8 cellular contexts compared by ENCODE assay signal in genomic region chr9:125521462-125522327, GRCh38.
DNase-seq lines count a peak whose midpoint lies in the region; ATAC-seq and TF ChIP-seq lines count a peak whose summit lies in the region.

No MANE protein-coding gene starts in this region.

- ATAC-seq in T-helper 17 cell, result peak; percentile 97

- no peaks in the 10 kb centered on the region for H3K27me3 ChIP-seq in esophagus squamous epithelium

- DNase-seq in activated CD4-positive, alpha-beta T cell treated with anti-CD3 and anti-CD28 coated beads for 48 hours, result peak; percentile 53
- DNase-seq in activated CD4-positive, alpha-beta T cell treated with anti-CD3 and anti-CD28 coated beads for 1 hour, result no peak
- DNase-seq in T-helper 17 cell (no peak), esophagus squamous epithelium (lab: John Stamatoyannopoulos, UW) (no peak), occipital lobe (lab: John Stamatoyannopoulos, UW) (no peak), NCI-H2196 (lab: John Stamatoyannopoulos, UW; ENCODE audit: unreplicated experiment) (no peak), putamen (ENCODE audit: low spot score) (no peak)
- DNase-seq in stimulated activated CD4-positive, alpha-beta T cell treated with anti-CD3 and anti-CD28 coated beads, TNF-alpha, amount 100 ng/mL, for 24 hours (ENCODE audit: low read depth in 3 of 3), result peak; percentile 7 to 45 (median 20)

- H3K4me1 ChIP-seq in esophagus squamous epithelium, result peaks cover 17 to 56% (median 17%) of the 10 kb centered on the region in 3 donors

- 12 to 26% methylated on average over 3 of the region's 3 CpGs for WGBS in esophagus squamous epithelium, 2 donors

- H3K4me1 Mint-ChIP-seq in T-helper 17 cell, result peaks cover 34% of the 10 kb centered on the region

- no peak overlapping the region for H3K4me3 ChIP-seq in esophagus squamous epithelium

- H3K36me3 Mint-ChIP-seq in T-helper 17 cell (ENCODE audit: low read depth), result no peaks in the 10 kb centered on the region

- TF ChIP-seq CTCF in esophagus squamous epithelium (IDR thresholded peaks at IDR 0.05), result no peak

- no peaks in the 10 kb centered on the region for H3K27me3 Mint-ChIP-seq in T-helper 17 cell

- H3K9me3 ChIP-seq in T-helper 17 cell (ENCODE audit: control insufficient read depth, low read length, poor library complexity, severe bottlenecking), result no peaks in the 10 kb centered on the region
- H3K9me3 ChIP-seq in esophagus squamous epithelium, result no peaks in the 10 kb centered on the region

- H3K4me3 Mint-ChIP-seq in T-helper 17 cell, result peak overlapping the region; percentile 55

- H3K27ac ChIP-seq in esophagus squamous epithelium, result peak overlapping the region; percentile 52 to 74 (median 66)

- peak overlapping the region; percentile 75 for H3K27ac Mint-ChIP-seq in T-helper 17 cell

- peaks cover 0 to 6% (median 0%) of the 10 kb centered on the region in 3 donors for H3K36me3 ChIP-seq in esophagus squamous epithelium

- TF ChIP-seq POLR2A in esophagus squamous epithelium (IDR thresholded peaks at IDR 0.05), result no peak

- intact Hi-C loops in esophagus squamous epithelium (cut with DNase I), result no loop called here

Comparison
In these comparisons a context has a peak if more than half of its experiments do, and no peak if none do; other contexts are left out.
1. DNase-seq: peak in activated CD4-positive, alpha-beta T cell treated with anti-CD3 and anti-CD28 coated beads for 48 hours (single experiment) and stimulated activated CD4-positive, alpha-beta T cell treated with anti-CD3 and anti-CD28 coated beads, TNF-alpha, amount 100 ng/mL, for 24 hours (3 of 3); none in activated CD4-positive, alpha-beta T cell treated with anti-CD3 and anti-CD28 coated beads for 1 hour (single experiment), T-helper 17 cell (0 of 3), esophagus squamous epithelium (single experiment), occipital lobe (single experiment), NCI-H2196 (single experiment) and putamen (single experiment).